In the genomic region with DNA sequence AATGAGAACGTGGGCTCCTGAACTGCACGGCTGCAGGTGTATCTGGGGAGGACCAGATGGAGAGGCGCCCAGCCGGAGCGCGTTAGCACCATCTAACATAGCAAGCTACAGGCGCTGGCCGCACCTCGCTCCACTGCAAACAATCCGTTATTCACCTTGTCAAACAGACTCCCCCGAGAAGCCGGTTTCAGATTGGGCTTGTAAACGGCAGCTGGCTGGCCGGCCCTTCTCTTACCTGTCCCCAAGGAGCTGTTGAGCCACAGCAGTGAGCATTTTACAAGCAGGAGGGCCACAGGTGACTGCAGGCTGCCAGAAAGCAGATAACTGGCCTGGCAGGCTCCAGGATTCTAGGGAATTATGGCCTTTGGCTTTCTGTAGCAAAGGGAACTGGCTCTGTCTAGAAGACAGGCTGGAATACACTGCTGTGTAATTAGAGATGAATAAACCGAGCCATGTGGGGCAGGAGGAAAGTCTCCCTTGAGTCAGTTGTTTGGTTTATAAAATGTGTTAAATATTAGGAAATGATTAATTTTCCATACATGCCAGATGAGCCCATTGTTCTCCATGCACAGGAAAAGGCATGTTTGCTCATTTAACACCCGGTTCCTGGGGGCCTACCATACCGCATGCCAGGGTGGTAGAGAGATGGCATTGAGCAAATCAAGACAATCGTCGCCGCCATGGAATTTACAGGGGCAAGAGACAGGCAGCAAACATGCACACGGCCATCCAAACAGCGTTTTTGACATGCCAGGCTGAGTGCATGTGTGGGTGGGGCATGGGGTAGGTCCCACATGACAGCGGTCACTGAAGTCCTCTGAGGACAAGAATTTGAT, we compare ENCODE assay signal across 9 cellular contexts.
DNase-seq lines count a peak whose midpoint lies in the region; ATAC-seq and TF ChIP-seq lines count a peak whose summit lies in the region.
"Had no signal": no experiment of that assay in that cellular context is flagged by ENCODE, and none has a peak within 500 bp of the region (broad histone marks: within the 10 kb centered on the region; RNA-seq: fewer than 3 reads in every experiment).

No MANE protein-coding gene starts in this region.

- H3K9me3 ChIP-seq in body of pancreas: no peaks in the 10 kb centered on the region

- DNase-seq in NCI-H2196 (lab: John Stamatoyannopoulos, UW; ENCODE audit: unreplicated experiment) (peak; percentile 52), NCI-H2196 treated with DMSO at 0.1 percent for 48 hours (lab: John Stamatoyannopoulos, UW; ENCODE audit: unreplicated experiment) (no peak), NCI-H1417 treated with DMSO at 0.1 percent for 48 hours (lab: John Stamatoyannopoulos, UW) (peak; percentile 26), body of pancreas (peak; percentile 61 to 77 (median 72)), pulmonary artery endothelial cell (ENCODE audit: low read depth, low spot score) (peak; percentile 56), nucleus accumbens (lab: John Stamatoyannopoulos, UW) (no peak), RPMI8226 (no peak), GM13976 (ENCODE audit: low spot score) (no peak)
- DNase-seq: activated CD4-positive, alpha-beta T cell treated with anti-CD3 and anti-CD28 coated beads for 4 hours had no signal

- H3K36me3 ChIP-seq in body of pancreas (replicated peaks in 1 of 2; ENCODE audit: insufficient read depth in 1 of 2, low read depth in 2 of 2): no peaks in the 10 kb centered on the region

- H3K27me3 ChIP-seq in body of pancreas: no peaks in the 10 kb centered on the region

- peaks cover 28% of the 10 kb centered on the region for H3K4me1 ChIP-seq in body of pancreas

- intact Hi-C loops in body of pancreas (cut with DNase I): no loop called here

- in situ Hi-C loops in GM13976 (cut with MboI; ENCODE audit: low sequenced_read_pairs, unreplicated experiment): no loop called here

- H3K4me3 ChIP-seq in body of pancreas: no peak overlapping the region

- TF ChIP-seq POLR2A in body of pancreas (IDR thresholded peaks at IDR 0.05): no peak

- H3K27ac ChIP-seq in body of pancreas: peak overlapping the region in 3 of 4 donors; percentile 34 to 49 (median 34)

- ATAC-seq in body of pancreas: peak; percentile 81

- 18 to 26% methylated on average over 21 to 23 of the region's 23 CpGs for WGBS in body of pancreas, 2 donors

- TF ChIP-seq CTCF in body of pancreas (IDR thresholded peaks at IDR 0.05): no peak
- TF ChIP-seq CTCF in GM13976 (IDR thresholded peaks at IDR 0.05; ENCODE audit: borderline replicate concordance, control extremely low read depth, extremely low read depth, insufficient read depth, missing control alignments): no peak

Comparison
In these comparisons a context has a peak if more than half of its experiments do, and no peak if none do; other contexts are left out.
1. DNase-seq: peak in NCI-H2196 (single experiment), NCI-H1417 treated with DMSO at 0.1 percent for 48 hours (single experiment), body of pancreas (4 of 4) and pulmonary artery endothelial cell (single experiment); none in NCI-H2196 treated with DMSO at 0.1 percent for 48 hours (single experiment), nucleus accumbens (0 of 56), RPMI8226 (single experiment) and GM13976 (single experiment).